Comparison of ENCODE assay signal across 1 cellular context in genomic region chr3:4806535-4807108, GRCh38.
TF ChIP-seq lines count a peak whose summit lies in the region.

No MANE protein-coding gene starts in this region.

TF ChIP-seq in K562, 482 proteins besides CTCF, POLR2A, EP300 and RAD21 (continued from another document):
- TF ChIP-seq MGA (IDR thresholded peaks at IDR 0.05) (peak; percentile 69), SNRNP70 (optimal IDR thresholded peaks at IDR 0.05; ENCODE audit: low read depth, low read length) (no peak), WHSC1 (IDR thresholded peaks at IDR 0.05; ENCODE audit: low read length) (no peak), PATZ1 (CRISPR knock-in tag; IDR thresholded peaks at IDR 0.05; ENCODE audit: borderline replicate concordance) (no peak), JUNB (CRISPR knock-in tag; conservative IDR thresholded peaks at IDR 0.05) (no peak), SMAD4 (CRISPR knock-in tag; conservative IDR thresholded peaks at IDR 0.05) (peak; percentile 37; the same call in 1 of the 2 replicates), FOXP4 (CRISPR knock-in tag; IDR thresholded peaks at IDR 0.05; ENCODE audit: borderline replicate concordance) (no peak), TAF15 (IDR thresholded peaks at IDR 0.05; ENCODE audit: low read depth, low read length) (no peak), TEAD4 (IDR thresholded peaks at IDR 0.05; ENCODE audit: low read length) (peak; percentile 48), TEAD4 (CRISPR knock-in tag; IDR thresholded peaks at IDR 0.05; ENCODE audit: borderline replicate concordance) (no peak), KAT8 (IDR thresholded peaks at IDR 0.05; ENCODE audit: low read depth) (0 out of 2 replicates have a peak, but pooled peaks have one; percentile 53), DNMT1 (IDR thresholded peaks at IDR 0.05) (no peak), SIN3A (IDR thresholded peaks at IDR 0.05; ENCODE audit: borderline replicate concordance in 2 of 2, control insufficient read depth in 1 of 2, low read depth in 2 of 2, low read length in 2 of 2) (no peak)
